8 cellular contexts compared by ENCODE assay signal in genomic region chr4:1248262-1249147, GRCh38. TPM values are rescaled to one million over a fixed set of nuclear protein-coding genes. Genes with fewer than 3 reads are reported as not detected.
DNase-seq lines count a peak whose midpoint lies in the region; ATAC-seq and TF ChIP-seq lines count a peak whose summit lies in the region.

TSS of gene CTBP1 (minus strand) at chr4:1249130. CDS start at chr4:1241331, 7,799 bp downstream.

- peak; percentile 40 for ATAC-seq in GM19035 (IDR thresholded peaks at IDR 0.05; ENCODE audit: unreplicated experiment)
- ATAC-seq in HG03280 (IDR thresholded peaks at IDR 0.05; ENCODE audit: unreplicated experiment): peak; percentile 46
- ATAC-seq in left lung: peak; percentile 71

- DNase-seq in AG10803 (ENCODE audit: low read depth) (peak; percentile 75), NCI-H345 (lab: John Stamatoyannopoulos, UW) (peak; percentile 76), dedifferentiated amniotic fluid mesenchymal stem cell (ENCODE audit: extremely low spot score) (peak; percentile 43), left lung (peak; percentile 76 to 94)
- peak; percentile 96 for DNase-seq in activated CD4-positive, alpha-beta T cell treated with anti-CD3 and anti-CD28 coated beads, Interleukin-2, amount 10 ng/mL, durations not matched to agents 24 days and 14 days
- DNase-seq in stimulated activated CD4-positive, alpha-beta T cell treated with anti-CD3 and anti-CD28 coated beads, Interleukin-2, amount 100 ng/mL, for 48 hours: peak; percentile 66 to 83

- no peaks in the 10 kb centered on the region for H3K36me3 ChIP-seq in left lung

- H3K27me3 ChIP-seq in left lung: no peaks in the 10 kb centered on the region

- intact Hi-C loops in activated CD4-positive, alpha-beta T cell treated with anti-CD3 and anti-CD28 coated beads, Interleukin-2, amount 10 ng/mL, durations not matched to agents 24 days and 14 days (cut with micrococcal nuclease): loop anchor here (1.0 to 5.0 kb wide), 9 partner anchors 19 to 911 kb away; partner anchors contain the start of genes FAM53A, FGFRL1, MAEA and ZNF141
- intact Hi-C loops in left lung (cut with DNase I): loop anchor here in 1 of 2 donors (10.0 kb wide), 1 partner anchor 84 kb away; no protein-coding TSS in a partner anchor

- peaks cover 41% of the 10 kb centered on the region for H3K4me1 Mint-ChIP-seq in activated CD4-positive, alpha-beta T cell treated with anti-CD3 and anti-CD28 coated beads, Interleukin-2, amount 10 ng/mL, durations not matched to agents 24 days and 14 days

- peaks cover 44% of the 10 kb centered on the region for H3K36me3 Mint-ChIP-seq in activated CD4-positive, alpha-beta T cell treated with anti-CD3 and anti-CD28 coated beads, Interleukin-2, amount 10 ng/mL, durations not matched to agents 24 days and 14 days (ENCODE audit: low read depth)

- peak within 1 kb of the TSS; percentile 96 for H3K4me3 Mint-ChIP-seq in activated CD4-positive, alpha-beta T cell treated with anti-CD3 and anti-CD28 coated beads, Interleukin-2, amount 10 ng/mL, durations not matched to agents 24 days and 14 days

- peaks cover 32 to 61% of the 10 kb centered on the region in 2 donors for H3K4me1 ChIP-seq in left lung

- H3K9me3 ChIP-seq in left lung: peaks cover 0 to 2% of the 10 kb centered on the region in 2 donors

- peak within 1 kb of the TSS; percentile 97 for H3K27ac Mint-ChIP-seq in activated CD4-positive, alpha-beta T cell treated with anti-CD3 and anti-CD28 coated beads, Interleukin-2, amount 10 ng/mL, durations not matched to agents 24 days and 14 days

- H3K27me3 Mint-ChIP-seq in activated CD4-positive, alpha-beta T cell treated with anti-CD3 and anti-CD28 coated beads, Interleukin-2, amount 10 ng/mL, durations not matched to agents 24 days and 14 days: no peaks in the 10 kb centered on the region

- TF ChIP-seq CTCF in AG10803 (conservative IDR thresholded peaks at IDR 0.05; ENCODE audit: low read length) (no peak), left lung (IDR thresholded peaks at IDR 0.05) (no peak)

- H3K4me3 ChIP-seq in AG10803 (ENCODE audit: low read length) (peak within 1 kb of the TSS; percentile 78), left lung (peak within 1 kb of the TSS; percentile 94 to 95)

- H3K27ac ChIP-seq in left lung: peak within 1 kb of the TSS; percentile 95 to 97

- peaks cover 4% of the 10 kb centered on the region for H3K9me3 Mint-ChIP-seq in activated CD4-positive, alpha-beta T cell treated with anti-CD3 and anti-CD28 coated beads, Interleukin-2, amount 10 ng/mL, durations not matched to agents 24 days and 14 days

RNA-seq across cellular contexts. Expression of gene CTBP1, which starts in this region (rescaled TPM):
- total RNA-seq in activated CD4-positive, alpha-beta T cell treated with anti-CD3 and anti-CD28 coated beads, Interleukin-2, amount 10 ng/mL, durations not matched to agents 24 days and 14 days: 190 and 200 TPM in 2 replicates
- 100 to 1,000 TPM; 146 to 167 TPM for total RNA-seq in left lung

Comparison
In these comparisons a context has a peak if more than half of its experiments do, and no peak if none do; other contexts are left out.
1. Peak in every context shown above with its lines: DNase-seq, ATAC-seq, H3K4me3 ChIP-seq and H3K27ac ChIP-seq.
2. DNase-seq: peak in every context shown above with its lines; median percentile 96 in activated CD4-positive, alpha-beta T cell treated with anti-CD3 and anti-CD28 coated beads, Interleukin-2, amount 10 ng/mL, durations not matched to agents 24 days and 14 days; 85 in left lung; 76 in NCI-H345; 75 in AG10803; 74 in stimulated activated CD4-positive, alpha-beta T cell treated with anti-CD3 and anti-CD28 coated beads, Interleukin-2, amount 100 ng/mL, for 48 hours; 43 in dedifferentiated amniotic fluid mesenchymal stem cell.